8 cellular contexts compared by ENCODE assay signal in genomic region chr17:42832934-42833770, GRCh38. TPM values are rescaled to one million over a fixed set of nuclear protein-coding genes. Genes with fewer than 3 reads are reported as not detected.
A peak's percentile ranks its signal among the peaks of the same experiment; 100 is the strongest.
DNase-seq lines count a peak whose midpoint lies in the region; ATAC-seq and TF ChIP-seq lines count a peak whose summit lies in the region.

A gene with protein sequence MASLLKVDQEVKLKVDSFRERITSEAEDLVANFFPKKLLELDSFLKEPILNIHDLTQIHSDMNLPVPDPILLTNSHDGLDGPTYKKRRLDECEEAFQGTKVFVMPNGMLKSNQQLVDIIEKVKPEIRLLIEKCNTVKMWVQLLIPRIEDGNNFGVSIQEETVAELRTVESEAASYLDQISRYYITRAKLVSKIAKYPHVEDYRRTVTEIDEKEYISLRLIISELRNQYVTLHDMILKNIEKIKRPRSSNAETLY (plus strand): TSS chr17:42833397. CDS start chr17:42833632, 235 bp downstream.

- TF ChIP-seq CTCF in osteoblast (IDR thresholded peaks at IDR 0.05; ENCODE audit: extremely low read depth, low read depth, low read length) (no peak), testis (IDR thresholded peaks at IDR 0.05) (no peak)

- DNase-seq in GM04504 (ENCODE audit: low read depth) (peak; percentile 71), HEK293T (ENCODE audit: extremely low spot score) (peak; percentile 93), NAMALWA (ENCODE audit: low spot score) (peak; percentile 94), glomerular endothelial cell (ENCODE audit: extremely low read depth, low read depth, low spot score) (no peak), osteoblast (ENCODE audit: insufficient read length, low spot score, missing footprints) (peak; percentile 97), testis (peak; percentile 95)

- intact Hi-C loops in testis (cut with DNase I; ENCODE audit: low total_unique reads), result no loop called here

- H3K4me1 Mint-ChIP-seq in activated naive CD4-positive, alpha-beta T cell treated with anti-CD3 and anti-CD28 coated beads, Interleukin-2, amount 50 U/mL, for 24 hours, result peaks cover 39% of the 10 kb centered on the region

- peaks cover 38% of the 10 kb centered on the region for H3K79me2 ChIP-seq in osteoblast (ENCODE audit: insufficient read depth, low read length)

- H3K27ac ChIP-seq in osteoblast (ENCODE audit: low read depth, low read length) (peak within 1 kb of the TSS; percentile 88), testis (peak within 1 kb of the TSS; percentile 77 to 87)

- H3K4me3 ChIP-seq in osteoblast (ENCODE audit: insufficient read depth, low read length), result peak within 1 kb of the TSS; percentile 99
- H3K4me3 ChIP-seq in testis, result peak within 1 kb of the TSS; percentile 87 to 99

- H3K27me3 Mint-ChIP-seq in activated naive CD4-positive, alpha-beta T cell treated with anti-CD3 and anti-CD28 coated beads, Interleukin-2, amount 50 U/mL, for 24 hours, result no peaks in the 10 kb centered on the region

- H3K9me3 Mint-ChIP-seq in activated naive CD4-positive, alpha-beta T cell treated with anti-CD3 and anti-CD28 coated beads, Interleukin-2, amount 50 U/mL, for 24 hours, result no peaks in the 10 kb centered on the region

- peaks cover 7% of the 10 kb centered on the region for H3K36me3 Mint-ChIP-seq in activated naive CD4-positive, alpha-beta T cell treated with anti-CD3 and anti-CD28 coated beads, Interleukin-2, amount 50 U/mL, for 24 hours

- peak within 1 kb of the TSS; percentile 93 for H3K4me3 Mint-ChIP-seq in activated naive CD4-positive, alpha-beta T cell treated with anti-CD3 and anti-CD28 coated beads, Interleukin-2, amount 50 U/mL, for 24 hours

- H3K27me3 ChIP-seq in osteoblast (ENCODE audit: insufficient read depth, low read length) (no peaks in the 10 kb centered on the region), testis (no peaks in the 10 kb centered on the region)

- CTCF ChIA-PET in HEK293T (lab: Yijun Ruan, JAX), result interaction anchor here (0.9 to 2.2 kb wide), 3 partner anchors 9 to 255 kb away, joined by 4 to 12 read pairs (median 5); partner anchors contain the start of gene BECN1

- H3K36me3 ChIP-seq in osteoblast (ENCODE audit: insufficient read depth, low read length) (peaks cover 34% of the 10 kb centered on the region), testis (ENCODE audit: low read depth, missing control alignments) (no peaks in the 10 kb centered on the region)

- H3K4me2 ChIP-seq in osteoblast (ENCODE audit: insufficient read depth, low read length), result peak within 1 kb of the TSS; percentile 79

- H3K9me3 ChIP-seq in osteoblast (ENCODE audit: low read depth, low read length), result no peaks in the 10 kb centered on the region
- no peaks in the 10 kb centered on the region for H3K9me3 ChIP-seq in testis

- peak within 1 kb of the TSS; percentile 98 for H3K27ac Mint-ChIP-seq in activated naive CD4-positive, alpha-beta T cell treated with anti-CD3 and anti-CD28 coated beads, Interleukin-2, amount 50 U/mL, for 24 hours

- H3K4me1 ChIP-seq in osteoblast (ENCODE audit: insufficient read depth, low read length) (peaks cover 10% of the 10 kb centered on the region), testis (peaks cover 10% of the 10 kb centered on the region)

- 0% methylated on average over 11 to 55 of the region's 71 CpGs for WGBS in testis, 2 donors

- H2AFZ ChIP-seq in osteoblast (ENCODE audit: low read length), result peak within 1 kb of the TSS; percentile 96

- peak; percentile 51 for TF ChIP-seq POLR2A in testis (IDR thresholded peaks at IDR 0.05)

- peaks cover 13% of the 10 kb centered on the region for H4K20me1 ChIP-seq in osteoblast (ENCODE audit: insufficient read depth, low read length)

- POLR2A ChIA-PET in HEK293T (lab: Yijun Ruan, JAX), result interaction anchor here (0.6 to 4.4 kb wide), 19 partner anchors 9 to 292 kb away, joined by 3 to 45 read pairs (median 4); partner anchors contain the start of genes AOC2, BECN1, BRCA1 and COA3

- ATAC-seq in SK-N-SH treated with all-trans-retinoic acid at 6 μM for 48 hours, result peak; percentile 96

TF ChIP-seq in HEK293T, 16 proteins besides CTCF, POLR2A, EP300 and RAD21:
- TF ChIP-seq CTBP1 (IDR thresholded peaks at IDR 0.05; ENCODE audit: borderline replicate concordance), result no peak
- TF ChIP-seq HDGF (IDR thresholded peaks at IDR 0.05; ENCODE audit: borderline replicate concordance), result no peak
- peak; percentile 67 for TF ChIP-seq BHLHE40 (IDR thresholded peaks at IDR 0.05; ENCODE audit: borderline replicate concordance)
- no peak for TF ChIP-seq ARNT (IDR thresholded peaks at IDR 0.05)
- TF ChIP-seq, protein P1, sequence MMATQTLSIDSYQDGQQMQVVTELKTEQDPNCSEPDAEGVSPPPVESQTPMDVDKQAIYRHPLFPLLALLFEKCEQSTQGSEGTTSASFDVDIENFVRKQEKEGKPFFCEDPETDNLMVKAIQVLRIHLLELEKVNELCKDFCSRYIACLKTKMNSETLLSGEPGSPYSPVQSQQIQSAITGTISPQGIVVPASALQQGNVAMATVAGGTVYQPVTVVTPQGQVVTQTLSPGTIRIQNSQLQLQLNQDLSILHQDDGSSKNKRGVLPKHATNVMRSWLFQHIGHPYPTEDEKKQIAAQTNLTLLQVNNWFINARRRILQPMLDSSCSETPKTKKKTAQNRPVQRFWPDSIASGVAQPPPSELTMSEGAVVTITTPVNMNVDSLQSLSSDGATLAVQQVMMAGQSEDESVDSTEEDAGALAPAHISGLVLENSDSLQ (IDR thresholded peaks at IDR 0.05), result no peak
- no peak for TF ChIP-seq LEF1 (IDR thresholded peaks at IDR 0.05; ENCODE audit: borderline replicate concordance)
- no peak for TF ChIP-seq FOXK2 (IDR thresholded peaks at IDR 0.05)
- no peak for TF ChIP-seq TARDBP (IDR thresholded peaks at IDR 0.05)
- no peak for TF ChIP-seq NFRKB (IDR thresholded peaks at IDR 0.05)
- peak; percentile 79 for TF ChIP-seq ELF4 (IDR thresholded peaks at IDR 0.05)
- peak; percentile 98 for TF ChIP-seq L3MBTL2 (conservative IDR thresholded peaks at IDR 0.05)
- TF ChIP-seq FOXM1 (IDR thresholded peaks at IDR 0.05; ENCODE audit: borderline replicate concordance), result no peak
- no peak for TF ChIP-seq SUZ12 (IDR thresholded peaks at IDR 0.05)
- TF ChIP-seq SP1 (IDR thresholded peaks at IDR 0.05), result no peak
- TF ChIP-seq FOXA1 (IDR thresholded peaks at IDR 0.05), result no peak
- no peak for TF ChIP-seq ZNF384 (IDR thresholded peaks at IDR 0.05)

TF ChIP-seq in SK-N-SH treated with all-trans-retinoic acid at 6 μM for 48 hours, 23 proteins besides CTCF, POLR2A, EP300 and RAD21:
- TF ChIP-seq ARNTL (CRISPR knock-in tag; IDR thresholded peaks at IDR 0.05; ENCODE audit: borderline replicate concordance, low read depth), result no peak
- peak; percentile 47; the same call in 1 of the 2 replicates for TF ChIP-seq ZFP3 (CRISPR knock-in tag; IDR thresholded peaks at IDR 0.05)

RNA-seq across cellular contexts. Expression of the gene that starts here (rescaled TPM):
- total RNA-seq in glomerular endothelial cell (127 and 130 TPM in 2 replicates), osteoblast (79.9 and 81.1 TPM in 2 replicates), testis (10 to 100 TPM; 79.7 to 92.1 TPM)
- 135 TPM for polyA plus RNA-seq in testis (ENCODE audit: insufficient read depth, low read depth, low replicate concordance)
